In genomic region chr12:131229426-131230339, GRCh38 we compare ENCODE assay signal across 11 cellular contexts.
DNase-seq lines count a peak whose midpoint lies in the region; ATAC-seq and TF ChIP-seq lines count a peak whose summit lies in the region.
"Had no signal": no experiment of that assay in that cellular context is flagged by ENCODE, and none has a peak within 500 bp of the region (broad histone marks: within the 10 kb centered on the region; RNA-seq: fewer than 3 reads in every experiment).

No MANE protein-coding gene starts in this region.

- peaks cover 52% of the 10 kb centered on the region for H3K4me1 Mint-ChIP-seq in nephron progenitor cell

- peaks cover 0 to 20% (median 9%) of the 10 kb centered on the region in 3 donors for H3K4me1 ChIP-seq in esophagus squamous epithelium
- H3K4me1 ChIP-seq: pancreas had no signal

- intact Hi-C loops in esophagus squamous epithelium (cut with DNase I) = no loop called here

- peaks cover 8% of the 10 kb centered on the region for H3K9me3 Mint-ChIP-seq in nephron progenitor cell
- H3K9me3 Mint-ChIP-seq: activated T-cell treated with anti-CD3 and anti-CD28 coated beads, Interleukin-2, amount 50 U/mL, for 24 hours; T-helper 2 cell treated with Interferon-gamma antibody and Interleukin-4, amounts not matched to agents 5 μg/mL and 100 μg/mL, for 36 hours had no signal

- no peak for TF ChIP-seq POLR2A in esophagus squamous epithelium (IDR thresholded peaks at IDR 0.05)

- H3K4me3 ChIP-seq in esophagus squamous epithelium = no peak overlapping the region
- H3K4me3 ChIP-seq: pancreas had no signal

- peak; percentile 77 for DNase-seq in ELF-1 (ENCODE audit: low read depth, low spot score)
- peak; percentile 79 for DNase-seq in NCI-H82 (lab: John Stamatoyannopoulos, UW)
- DNase-seq in esophagus squamous epithelium (lab: John Stamatoyannopoulos, UW) = no peak
- no peak for DNase-seq in nephron progenitor cell
- no peak for DNase-seq in activated CD8-positive, alpha-beta memory T cell treated with anti-CD3 and anti-CD28 coated beads for 24 hours
- no peak for DNase-seq in NCI-H510A (lab: John Stamatoyannopoulos, UW)
- no peak for DNase-seq in NCI-H2107 treated with DMSO at 0.1 percent for 48 hours (lab: John Stamatoyannopoulos, UW; ENCODE audit: unreplicated experiment)
- DNase-seq: activated T-cell treated with anti-CD3 and anti-CD28 coated beads, Interleukin-2, amount 50 U/mL, for 24 hours had no signal

- peak overlapping the region; percentile 57 for H3K27ac Mint-ChIP-seq in nephron progenitor cell
- H3K27ac Mint-ChIP-seq: activated T-cell treated with anti-CD3 and anti-CD28 coated beads, Interleukin-2, amount 50 U/mL, for 24 hours; T-helper 2 cell treated with Interferon-gamma antibody and Interleukin-4, amounts not matched to agents 5 μg/mL and 100 μg/mL, for 36 hours had no signal

- H3K4me3 Mint-ChIP-seq in nephron progenitor cell = peak overlapping the region; percentile 66
- H3K4me3 Mint-ChIP-seq: activated T-cell treated with anti-CD3 and anti-CD28 coated beads, Interleukin-2, amount 50 U/mL, for 24 hours; T-helper 2 cell treated with Interferon-gamma antibody and Interleukin-4, amounts not matched to agents 5 μg/mL and 100 μg/mL, for 36 hours had no signal

- peaks cover 3% of the 10 kb centered on the region for H3K27me3 Mint-ChIP-seq in nephron progenitor cell (ENCODE audit: low read depth, poor library complexity)

- WGBS in esophagus squamous epithelium, 2 donors = 8 to 24% methylated on average over 5 to 13 of the region's 17 CpGs

- peaks cover 0 to 7% (median 0%) of the 10 kb centered on the region in 3 donors for H3K9me3 ChIP-seq in esophagus squamous epithelium
- H3K9me3 ChIP-seq: pancreas had no signal

- no peaks in the 10 kb centered on the region for H3K36me3 Mint-ChIP-seq in nephron progenitor cell (ENCODE audit: low read depth)

- TF ChIP-seq CTCF in esophagus squamous epithelium (IDR thresholded peaks at IDR 0.05) = no peak
- no peak for TF ChIP-seq CTCF in nephron progenitor cell (IDR thresholded peaks at IDR 0.05)

- H3K27ac ChIP-seq in esophagus squamous epithelium = peak overlapping the region in 3 of 4 donors; percentile 1 to 65 (median 29)
- H3K27ac ChIP-seq: pancreas had no signal

- ATAC-seq in GM18867 (IDR thresholded peaks at IDR 0.05; ENCODE audit: unreplicated experiment) = no peak

- H3K36me3 ChIP-seq in esophagus squamous epithelium = no peaks in the 10 kb centered on the region
- H3K36me3 ChIP-seq: pancreas had no signal

- peaks cover 0 to 44% (median 0%) of the 10 kb centered on the region in 4 donors for H3K27me3 ChIP-seq in esophagus squamous epithelium
- H3K27me3 ChIP-seq: pancreas had no signal

Comparison
In these comparisons a context has a peak if more than half of its experiments do, and no peak if none do; other contexts are left out.
1. DNase-seq: peak in ELF-1 (single experiment) and NCI-H82 (single experiment); none in esophagus squamous epithelium (single experiment), nephron progenitor cell (single experiment), activated CD8-positive, alpha-beta memory T cell treated with anti-CD3 and anti-CD28 coated beads for 24 hours (single experiment), NCI-H510A (single experiment) and NCI-H2107 treated with DMSO at 0.1 percent for 48 hours (single experiment).